8 cellular contexts compared by ENCODE assay signal in the genomic region with DNA sequence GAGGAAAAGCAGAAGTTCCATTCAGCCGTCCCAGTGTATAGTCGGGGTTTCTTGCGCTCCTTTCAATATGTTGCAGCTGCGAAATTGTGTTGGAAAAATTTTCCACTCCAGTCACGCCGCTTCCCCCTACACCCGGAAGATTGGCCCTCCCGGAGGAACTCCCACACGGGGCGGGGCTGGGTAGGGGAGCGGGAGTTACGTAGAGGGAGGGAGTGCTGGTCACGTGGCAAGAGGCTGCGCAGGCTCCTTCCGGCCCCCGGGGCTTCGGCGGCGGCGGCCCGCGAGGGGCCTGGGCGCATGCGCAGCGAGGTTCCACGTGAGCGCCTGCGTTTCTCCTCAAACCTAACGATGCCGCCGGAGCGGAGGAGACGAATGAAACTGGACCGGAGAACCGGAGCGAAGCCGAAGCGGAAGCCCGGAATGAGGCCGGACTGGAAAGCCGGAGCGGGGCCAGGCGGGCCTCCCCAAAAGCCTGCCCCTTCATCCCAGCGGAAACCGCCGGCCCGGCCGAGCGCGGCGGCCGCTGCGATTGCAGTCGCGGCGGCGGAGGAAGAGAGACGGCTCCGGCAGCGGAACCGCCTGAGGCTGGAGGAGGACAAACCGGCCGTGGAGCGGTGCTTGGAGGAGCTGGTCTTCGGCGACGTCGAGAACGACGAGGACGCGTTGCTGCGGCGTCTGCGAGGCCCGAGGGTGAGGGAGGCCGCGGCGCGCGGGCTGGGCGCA. TPM values are rescaled to one million over a fixed set of nuclear protein-coding genes. Genes with fewer than 3 reads are reported as not detected.
A peak's percentile ranks its signal among the peaks of the same experiment; 100 is the strongest.
DNase-seq lines count a peak whose midpoint lies in the region; ATAC-seq and TF ChIP-seq lines count a peak whose summit lies in the region.

UTP18 (plus strand) TSS at position 310 of the 723 bp plus-strand sequence; CDS start at position 349, 39 bp downstream.

- H3K4me1 ChIP-seq in gastroesophageal sphincter (peaks cover 0 to 76% (median 32%) of the 10 kb centered on the region in 3 donors), neutrophil (ENCODE audit: control insufficient read depth in 1 of 2, insufficient read depth in 1 of 2, low read depth in 1 of 2, low read length in 1 of 2) (peaks cover 58 to 70% of the 10 kb centered on the region in 2 experiments)

- DNase-seq in GM04504 (ENCODE audit: low read depth) (peak; percentile 94), HFFc6 (peak; percentile 95), NAMALWA (ENCODE audit: low spot score) (peak; percentile 97), SK-MEL-5 (ENCODE audit: low read depth, low spot score) (peak; percentile 97)
- DNase-seq in activated naive CD4-positive, alpha-beta T cell treated with Interleukin-2 at 50 U/mL for 16 hours, result peak; percentile 96

- H3K27ac Mint-ChIP-seq in HFFc6, result peak within 1 kb of the TSS; percentile 99

- H3K4me3 ChIP-seq in gastroesophageal sphincter (peak within 1 kb of the TSS; percentile 82 to 88), neutrophil (ENCODE audit: low read depth in 1 of 2, low read length in 1 of 2) (peak within 1 kb of the TSS; percentile 93 to 100)

- H3K9me3 Mint-ChIP-seq in HFFc6, result no peaks in the 10 kb centered on the region

- peak within 1 kb of the TSS; percentile 93 for H3K4me3 Mint-ChIP-seq in HFFc6

- WGBS in gastroesophageal sphincter (ENCODE audit: low coverage in 1 of 2), 2 donors, result 0% methylated on average over 5 of the region's 82 CpGs; no CpG with 5 or more reads in 1 of the 2 donors

- H3K36me3 Mint-ChIP-seq in HFFc6 (ENCODE audit: low read depth), result peaks cover 34% of the 10 kb centered on the region

- H3K27me3 ChIP-seq in gastroesophageal sphincter (no peaks in the 10 kb centered on the region), neutrophil (no peaks in the 10 kb centered on the region)

- H3K27me3 Mint-ChIP-seq in HFFc6 (ENCODE audit: insufficient read depth), result peaks cover 1% of the 10 kb centered on the region

- TF ChIP-seq CTCF in HFFc6 (IDR thresholded peaks at IDR 0.05) (no peak), gastroesophageal sphincter (IDR thresholded peaks at IDR 0.05) (peak in 1 of 4 experiments; percentile 18), neutrophil (IDR thresholded peaks at IDR 0.05) (no peak), subcutaneous adipose tissue (IDR thresholded peaks at IDR 0.05; ENCODE audit: low read depth) (no peak)

- peaks cover 67% of the 10 kb centered on the region for H3K4me1 Mint-ChIP-seq in HFFc6 (ENCODE audit: low read depth)

- peak; percentile 16 for TF ChIP-seq EP300 in gastroesophageal sphincter (IDR thresholded peaks at IDR 0.05)

- H3K36me3 ChIP-seq in gastroesophageal sphincter, result peaks cover 0 to 14% of the 10 kb centered on the region in 2 donors
- no peaks in the 10 kb centered on the region for H3K36me3 ChIP-seq in neutrophil

- no peaks in the 10 kb centered on the region for H3K9me3 ChIP-seq in gastroesophageal sphincter
- H3K9me3 ChIP-seq in neutrophil, result no peaks in the 10 kb centered on the region

- TF ChIP-seq POLR2A in gastroesophageal sphincter (IDR thresholded peaks at IDR 0.05), result peak; percentile 64 to 65

- peak; percentile 97 for ATAC-seq in gastroesophageal sphincter

- H3K27ac ChIP-seq in gastroesophageal sphincter, result peak within 1 kb of the TSS; percentile 88 to 98 (median 97)
- peak within 1 kb of the TSS; percentile 98 for H3K27ac ChIP-seq in neutrophil

- in situ Hi-C loops in SK-MEL-5 (cut with HindIII; ENCODE audit: low pct_unique_long_range_greater_than_20kb, low sequenced_read_pairs), result no loop called here

RNA-seq across cellular contexts. Expression of gene UTP18, which starts in this region (rescaled TPM):
- 10 to 100 TPM; 24.7 to 38.5 (median 35.2) TPM for total RNA-seq in HFFc6 (2021; fragmentation: NEBNext Ultra II Directional; extraction: Animal tissue kit (Norgen Biotek cat#: 25700))
- 110 and 125 TPM in 2 replicates for total RNA-seq in SK-MEL-5 (2014; rRNA removed; shearing (Covaris generic))
- 50.8 and 69.3 TPM in 2 replicates for polyA plus RNA-seq in SK-MEL-5 (2015; cell fraction: cytosol; rRNA removed)
- polyA plus RNA-seq in SK-MEL-5 (2015; cell fraction: nucleus; rRNA removed), result 45.1 and 77.1 TPM in 2 replicates
- total RNA-seq in gastroesophageal sphincter, result 10 to 100 TPM; 24.7 to 51.6 (median 31.1) TPM
- 10 to 100 TPM; 32.1 to 38.1 (median 35.1) TPM for total RNA-seq in subcutaneous adipose tissue

Comparison
In these comparisons a context has a peak if more than half of its experiments do, and no peak if none do; other contexts are left out.
1. Peak in every context shown above with its lines: DNase-seq, ATAC-seq, H3K4me3 ChIP-seq and H3K27ac ChIP-seq.